In the genomic region with DNA sequence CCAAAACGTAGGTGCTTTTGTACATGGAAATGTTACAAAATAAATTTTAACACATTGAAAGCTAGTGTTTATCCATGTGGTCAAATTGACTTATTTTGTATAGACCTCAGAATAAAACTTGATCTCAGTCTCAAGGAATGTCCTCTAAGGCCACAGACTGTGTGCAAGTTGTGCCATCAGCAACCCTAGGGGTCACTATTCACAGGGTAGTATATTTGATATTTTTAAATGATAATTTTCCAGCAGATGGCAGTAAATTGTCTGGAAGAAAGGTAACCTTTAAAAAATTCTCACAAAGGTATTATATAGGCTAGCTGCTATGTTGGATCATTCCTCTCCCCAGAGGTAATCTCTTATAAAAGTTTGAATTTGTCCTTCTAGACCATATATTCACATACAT, we compare ENCODE assay signal across 9 cellular contexts. TPM values are rescaled to one million over a fixed set of nuclear protein-coding genes. Genes with fewer than 3 reads are reported as not detected.
DNase-seq lines count a peak whose midpoint lies in the region; ATAC-seq and TF ChIP-seq lines count a peak whose summit lies in the region.
"Had no signal": no experiment of that assay in that cellular context is flagged by ENCODE, and none has a peak within 500 bp of the region (broad histone marks: within the 10 kb centered on the region; RNA-seq: fewer than 3 reads in every experiment).

No MANE protein-coding gene starts in this region.

- ATAC-seq in HG03432 (IDR thresholded peaks at IDR 0.05; ENCODE audit: unreplicated experiment) (peak; percentile 53), SK-N-SH treated with all-trans-retinoic acid at 6 μM for 48 hours (peak; percentile 79), HG03520 (IDR thresholded peaks at IDR 0.05; ENCODE audit: unreplicated experiment) (no peak)

- H3K9me3 Mint-ChIP-seq in Calu3 (ENCODE audit: low read depth, unreplicated experiment) = no peaks in the 10 kb centered on the region

- intact Hi-C loops in Calu3 (cut with micrococcal nuclease; ENCODE audit: unreplicated experiment) (loop anchor here (1.0 to 5.0 kb wide), 3 partner anchors 87 to 388 kb away; no protein-coding TSS in a partner anchor), testis (cut with DNase I; ENCODE audit: low total_unique reads) (no loop called here), cardiac septum (cut with DNase I) (no loop called here)

- no peaks in the 10 kb centered on the region for H3K36me3 Mint-ChIP-seq in Calu3 (ENCODE audit: insufficient read depth, unreplicated experiment)

- WGBS in testis, 2 donors = 29 to 32% methylated on average over 1 of the region's 1 CpG

- no peaks in the 10 kb centered on the region for H3K27me3 ChIP-seq in testis

- no peaks in the 10 kb centered on the region for H3K36me3 ChIP-seq in testis (ENCODE audit: low read depth, missing control alignments)

- H3K4me1 ChIP-seq in testis = peaks cover 4% of the 10 kb centered on the region

- BruUV-seq in Calu3 (replicated peaks; lab: Mats Ljungman, UMichigan) = no TSS peak

- no peak overlapping the region for H3K4me3 Mint-ChIP-seq in Calu3 (ENCODE audit: low read depth, unreplicated experiment)

- peak; percentile 13 for DNase-seq in Calu3
- peak; percentile 63 for DNase-seq in kidney tubule cell (ENCODE audit: low spot score)
- DNase-seq in GM20000 (ENCODE audit: low spot score) = no peak
- no peak for DNase-seq in testis
- DNase-seq in cardiac septum (ENCODE audit: low spot score) = no peak
- DNase-seq: substantia nigra had no signal

- no peak overlapping the region for H3K27ac ChIP-seq in testis

- no peaks in the 10 kb centered on the region for H3K4me1 Mint-ChIP-seq in Calu3 (ENCODE audit: low read depth, unreplicated experiment)

- H3K4me3 ChIP-seq in testis = no peak overlapping the region

- no peak for TF ChIP-seq POLR2A in testis (IDR thresholded peaks at IDR 0.05)

- no peaks in the 10 kb centered on the region for H3K27me3 Mint-ChIP-seq in Calu3 (ENCODE audit: unreplicated experiment)

- CTCF ChIA-PET in Calu3 (lab: Charles Lee) = interaction anchor here (1.5 kb wide), 1 partner anchor 86 kb away, joined by 7 read pairs; no protein-coding TSS in a partner anchor

- no peak overlapping the region for H3K27ac Mint-ChIP-seq in Calu3 (ENCODE audit: unreplicated experiment)

- no peaks in the 10 kb centered on the region for H3K9me3 ChIP-seq in testis

- peak; percentile 57 for TF ChIP-seq CTCF in Calu3 (IDR thresholded peaks at IDR 0.05; ENCODE audit: unreplicated experiment)
- TF ChIP-seq CTCF in GM20000 (IDR thresholded peaks at IDR 0.05; ENCODE audit: extremely low read depth, missing control alignments) = no peak
- no peak for TF ChIP-seq CTCF in testis (IDR thresholded peaks at IDR 0.05)

TF ChIP-seq in SK-N-SH treated with all-trans-retinoic acid at 6 μM for 48 hours, 23 proteins besides CTCF, POLR2A, EP300 and RAD21:
- TF ChIP-seq CSDC2 (CRISPR knock-in tag; IDR thresholded peaks at IDR 0.05) = no peak
- TF ChIP-seq ZNF8 (CRISPR knock-in tag; IDR thresholded peaks at IDR 0.05) = no peak
- TF ChIP-seq PATZ1 (CRISPR knock-in tag; IDR thresholded peaks at IDR 0.05; ENCODE audit: borderline replicate concordance) = no peak
- no peak for TF ChIP-seq ISL1 (CRISPR knock-in tag; IDR thresholded peaks at IDR 0.05)
- no peak for TF ChIP-seq TCF4 (CRISPR knock-in tag; IDR thresholded peaks at IDR 0.05; ENCODE audit: borderline replicate concordance)

RNA-seq across cellular contexts. Expression of gene SNX10, which starts 12.9 kb away (rescaled TPM):
- total RNA-seq in Calu3 (2022) = 19.6 and 22.1 TPM in 2 replicates
- 1 to 10 TPM; 4.4 to 5.6 TPM for total RNA-seq in testis
- 6.3 TPM for polyA plus RNA-seq in testis (ENCODE audit: insufficient read depth, low read depth, low replicate concordance)
- 1.3 TPM for total RNA-seq in cardiac septum

Comparison
In these comparisons a context has a peak if more than half of its experiments do, and no peak if none do; other contexts are left out.
1. DNase-seq: peak in Calu3 (single experiment) and kidney tubule cell (single experiment); none in GM20000 (single experiment), testis (single experiment) and cardiac septum (single experiment).